In the genomic region with DNA sequence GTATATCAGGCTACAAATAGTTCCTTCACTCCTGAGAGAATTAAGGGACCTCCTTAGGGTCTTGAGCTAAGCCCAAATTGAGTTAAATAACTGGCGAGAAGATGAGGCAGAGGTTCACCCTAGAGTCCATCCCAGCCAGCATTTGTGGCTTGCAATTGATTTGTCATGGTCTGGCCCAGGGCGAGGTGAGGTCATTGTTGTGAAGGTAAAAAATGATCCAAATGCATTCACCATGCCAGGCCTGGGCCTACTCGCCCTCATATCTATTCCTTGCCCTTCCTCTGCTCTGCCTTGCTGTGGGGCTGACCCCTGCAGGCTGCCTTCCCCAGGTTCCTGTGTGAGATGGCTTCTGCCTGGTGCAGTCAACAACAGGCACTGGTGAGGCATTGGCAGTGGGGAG, we compare ENCODE assay signal across 27 cellular contexts.
DNase-seq lines count a peak whose midpoint lies in the region; ATAC-seq and TF ChIP-seq lines count a peak whose summit lies in the region.
"Had no signal": no experiment of that assay in that cellular context is flagged by ENCODE, and none has a peak within 500 bp of the region (broad histone marks: within the 10 kb centered on the region; RNA-seq: fewer than 3 reads in every experiment).

No MANE protein-coding gene starts in this region.

- intact Hi-C loops in left cardiac atrium (cut with DNase I) (no loop called here), psoas muscle (cut with DNase I) (no loop called here), gastrocnemius medialis (cut with DNase I; ENCODE audit: low total_unique reads) (no loop called here)

- H3K27ac ChIP-seq in SJCRH30, result peak overlapping the region; percentile 95
- no peak overlapping the region for H3K27ac ChIP-seq in psoas muscle
- H3K27ac ChIP-seq in gastrocnemius medialis, result peak overlapping the region in 1 of 4 donors; percentile 6
- H3K27ac ChIP-seq: foreskin keratinocyte, upper lobe of right lung had no signal

- 56 to 81% (median 60%) methylated on average over 3 of the region's 3 CpGs for WGBS in psoas muscle, 3 donors

- H3K36me3 ChIP-seq in SJCRH30 (no peaks in the 10 kb centered on the region), psoas muscle (ENCODE audit: insufficient read depth in 1 of 2, low read depth in 1 of 2) (no peaks in the 10 kb centered on the region), gastrocnemius medialis (no peaks in the 10 kb centered on the region)
- H3K36me3 ChIP-seq: HAP-1, upper lobe of right lung had no signal

- no peak for TF ChIP-seq CTCF in psoas muscle (IDR thresholded peaks at IDR 0.05)
- no peak for TF ChIP-seq CTCF in gastrocnemius medialis (IDR thresholded peaks at IDR 0.05 in 4 of 5, conservative IDR thresholded peaks at IDR 0.05 in 1 of 5)

- H3K27me3 ChIP-seq in SJCRH30 (no peaks in the 10 kb centered on the region), psoas muscle (ENCODE audit: insufficient read depth in 3 of 3, low read length in 2 of 3) (no peaks in the 10 kb centered on the region), gastrocnemius medialis (no peaks in the 10 kb centered on the region)
- H3K27me3 ChIP-seq: foreskin keratinocyte, upper lobe of right lung had no signal

- H3K4me1 ChIP-seq in SJCRH30 (peaks cover 51% of the 10 kb centered on the region), psoas muscle (no peaks in the 10 kb centered on the region), gastrocnemius medialis (no peaks in the 10 kb centered on the region)
- H3K4me1 ChIP-seq: Caco-2, foreskin keratinocyte, HAP-1 had no signal

- peak in 1 of 2 donors; percentile 3 for ATAC-seq in left cardiac atrium
- no peak for ATAC-seq in psoas muscle
- ATAC-seq in gastrocnemius medialis, result no peak
- ATAC-seq: activated naive CD8-positive, alpha-beta T cell treated with anti-CD3 and anti-CD28 coated beads, Interleukin-2, amount 50 U/mL, for 24 hours; foreskin keratinocyte; left lobe of liver; naive thymus-derived CD8-positive, alpha-beta T cell; T-helper 17 cell had no signal

- H3K4me3 ChIP-seq in SJCRH30 (no peak overlapping the region), psoas muscle (no peak overlapping the region), gastrocnemius medialis (no peak overlapping the region)
- H3K4me3 ChIP-seq: HAP-1, upper lobe of right lung had no signal

- H3K9me3 ChIP-seq in SJCRH30 (replicated peaks) (no peaks in the 10 kb centered on the region), psoas muscle (no peaks in the 10 kb centered on the region), gastrocnemius medialis (no peaks in the 10 kb centered on the region)
- H3K9me3 ChIP-seq: Caco-2, HAP-1, upper lobe of right lung had no signal

- in situ Hi-C loops in gastrocnemius medialis (cut with MboI; ENCODE audit: low sequenced_read_pairs in 4 of 4), result loop anchor here in 1 of 4 donors (25.0 kb wide), 1 partner anchor 581 kb away; no protein-coding TSS in a partner anchor

- TF ChIP-seq POLR2A in gastrocnemius medialis (IDR thresholded peaks at IDR 0.05), result no peak

- DNase-seq in EL (peak; percentile 45), SJCRH30 (peak; percentile 76 to 80), left cardiac atrium (peak; percentile 20), psoas muscle (peak; percentile 24 to 48), gastrocnemius medialis (no peak), GM19240 (ENCODE audit: insufficient read length, low spot score) (no peak), NCI-H2081 (lab: John Stamatoyannopoulos, UW) (no peak)
- DNase-seq in central memory CD4-positive, alpha-beta T cell, result no peak
- DNase-seq: activated CD8-positive, alpha-beta memory T cell treated with anti-CD3 and anti-CD28 coated beads for 24 hours; activated gamma-delta T cell treated with Interleukin-2 at 50 U/mL for 16 hours; activated naive CD8-positive, alpha-beta T cell treated with anti-CD3 and anti-CD28 coated beads, Interleukin-2, amount 50 U/mL, for 24 hours; C1 segment of cervical spinal cord; Caco-2; DMS79 treated with DMSO at 0.1 percent for 48 hours; effector CD8-positive, alpha-beta T cell; erythroblast; foreskin keratinocyte; naive thymus-derived CD8-positive, alpha-beta T cell; NCI-H2029 treated with DMSO at 0.1 percent for 48 hours; NCI-H345; NCI-H748 treated with DMSO at 0.1 percent for 48 hours; occipital lobe; stimulated activated CD4-positive, alpha-beta T cell treated with anti-CD3 and anti-CD28 coated beads, Interleukin-2, amount 100 ng/mL, for 48 hours; T-helper 17 cell; upper lobe of right lung had no signal

Comparison
In these comparisons a context has a peak if more than half of its experiments do, and no peak if none do; other contexts are left out.
1. DNase-seq: peak in EL (single experiment), SJCRH30 (2 of 2), left cardiac atrium (single experiment) and psoas muscle (2 of 2); none in central memory CD4-positive, alpha-beta T cell (single experiment), gastrocnemius medialis (0 of 2), GM19240 (single experiment) and NCI-H2081 (0 of 2).